In the genomic region with DNA sequence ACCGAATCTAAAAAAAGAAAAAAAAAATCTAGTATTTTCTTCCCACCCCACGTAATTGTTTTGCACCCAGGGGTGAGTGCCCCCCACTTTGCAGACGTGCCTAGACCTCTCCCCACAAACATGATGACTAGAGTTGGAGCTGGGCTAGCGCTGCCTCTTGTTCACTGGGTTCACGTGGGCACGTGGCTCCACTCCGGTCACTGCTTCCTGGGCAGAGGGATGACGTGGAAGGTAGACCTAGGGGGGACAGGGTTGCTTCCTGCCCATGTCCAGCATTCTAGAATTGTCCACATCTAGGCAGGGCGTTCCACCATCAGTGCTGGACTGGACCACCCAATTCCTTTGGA, we compare ENCODE assay signal across 8 cellular contexts. TPM values are rescaled to one million over a fixed set of nuclear protein-coding genes. Genes with fewer than 3 reads are reported as not detected.
DNase-seq lines count a peak whose midpoint lies in the region; ATAC-seq and TF ChIP-seq lines count a peak whose summit lies in the region.

No MANE protein-coding gene starts in this region.

- H3K14ac ChIP-seq in IMR-90 (replicated peaks; ENCODE audit: low read depth, low read length), result 0 out of 2 replicates have a peak overlapping the region, but pooled peaks have one; percentile 14

- H3K4me2 ChIP-seq in IMR-90 (ENCODE audit: low read depth, low read length), result peak overlapping the region; percentile 81; the same call in 1 of the 2 replicates

- POLR2A ChIA-PET in CD8-positive, alpha-beta memory T cell (lab: Charles Lee), result no interaction called here
- POLR2A ChIA-PET in IMR-90 (lab: Charles Lee; ENCODE audit: unreplicated experiment), result no interaction called here

- peak overlapping the region; percentile 58; the same call in 1 of the 2 replicates for H4K91ac ChIP-seq in IMR-90 (ENCODE audit: insufficient read depth, low read depth, low read length)

- no peak for TF ChIP-seq POLR2A in IMR-90 (IDR thresholded peaks at IDR 0.05; ENCODE audit: low read depth, low read length)

- peaks cover 10 to 17% (median 11%) of the 10 kb centered on the region in 3 donors for H3K4me1 Mint-ChIP-seq in CD8-positive, alpha-beta memory T cell
- H3K4me1 Mint-ChIP-seq in central memory CD8-positive, alpha-beta T cell, result peaks cover 14% of the 10 kb centered on the region

- peak overlapping the region; percentile 91 for H2AK9ac ChIP-seq in IMR-90 (replicated peaks; ENCODE audit: low read depth, low read length, poor library complexity)

- H3K4me1 ChIP-seq in CD8-positive, alpha-beta memory T cell (ENCODE audit: insufficient read depth, low read length), result peaks cover 15% of the 10 kb centered on the region
- peaks cover 24% of the 10 kb centered on the region for H3K4me1 ChIP-seq in IMR-90 (ENCODE audit: control insufficient read depth, insufficient read depth, low read length)
- peaks cover 22% of the 10 kb centered on the region for H3K4me1 ChIP-seq in neuron (ENCODE audit: insufficient read depth, low read length)

- H3K79me1 ChIP-seq in IMR-90 (ENCODE audit: low read depth in 1 of 2, low read length in 2 of 2), result peaks cover 17 to 34% of the 10 kb centered on the region in 2 experiments

- H2BK120ac ChIP-seq in IMR-90 (ENCODE audit: low read depth, low read length), result no peak overlapping the region

- 89% methylated on average over 5 of the region's 9 CpGs; no CpG with 5 or more reads in 1 of the 2 experiments for WGBS in IMR-90 (ENCODE audit: extremely low coverage in 2 of 2, insufficient read length in 1 of 2), 2 experiments

- peak overlapping the region; percentile 82 for H3K9ac ChIP-seq in IMR-90 (ENCODE audit: low read depth, low read length)

- no peak overlapping the region for H3K56ac ChIP-seq in IMR-90 (ENCODE audit: extremely low read depth, insufficient read depth, low read length)

- H3K4me3 Mint-ChIP-seq in CD8-positive, alpha-beta memory T cell, result peak overlapping the region; percentile 48 to 73 (median 63)
- no peak overlapping the region for H3K4me3 Mint-ChIP-seq in central memory CD8-positive, alpha-beta T cell

- peak overlapping the region; percentile 79 for H3K4ac ChIP-seq in IMR-90 (ENCODE audit: low read depth, low read length)

- CTCF ChIA-PET in CD8-positive, alpha-beta memory T cell (lab: Charles Lee), result interaction anchor here (1.3 to 1.5 kb wide), 3 partner anchors 12 to 318 kb away, joined by 3 to 5 read pairs (median 4); no protein-coding TSS in a partner anchor
- CTCF ChIA-PET in IMR-90 (lab: Yijun Ruan, JAX), result interaction anchor here (1.1 kb wide), 1 partner anchor 216 kb away, joined by 3 read pairs; no protein-coding TSS in a partner anchor

- no peak for ATAC-seq in IMR-90 (ENCODE audit: low read depth)
- no peak for ATAC-seq in central memory CD8-positive, alpha-beta T cell (replicated peaks; ENCODE audit: extremely low read depth, poor library complexity, severe bottlenecking)
- no peak for ATAC-seq in HG02588 (IDR thresholded peaks at IDR 0.05; ENCODE audit: unreplicated experiment)
- ATAC-seq in HG03439 (IDR thresholded peaks at IDR 0.05; ENCODE audit: unreplicated experiment), result no peak

- peak overlapping the region; percentile 57 to 89 for H4K8ac ChIP-seq in IMR-90 (ENCODE audit: low read depth in 2 of 2, low read length in 2 of 2)

- peak overlapping the region; percentile 27 for H2BK5ac ChIP-seq in IMR-90 (ENCODE audit: low read depth, low read length, poor library complexity, severe bottlenecking)

- H4K20me1 ChIP-seq in IMR-90 (ENCODE audit: insufficient read depth, low read length), result peaks cover 11% of the 10 kb centered on the region

- H3K27ac ChIP-seq in CD8-positive, alpha-beta memory T cell (ENCODE audit: low read depth, low read length), result no peak overlapping the region
- H3K27ac ChIP-seq in IMR-90 (ENCODE audit: insufficient read depth, low read length), result peak overlapping the region; percentile 96

- H3K36me3 ChIP-seq in CD8-positive, alpha-beta memory T cell (ENCODE audit: insufficient read depth, low read length), result no peaks in the 10 kb centered on the region
- peaks cover 8% of the 10 kb centered on the region for H3K36me3 ChIP-seq in IMR-90 (ENCODE audit: control insufficient read depth, insufficient read depth, low read length)
- H3K36me3 ChIP-seq in neuron (ENCODE audit: insufficient read depth, low read length), result peaks cover 10% of the 10 kb centered on the region

- H3K4me3 ChIP-seq in CD8-positive, alpha-beta memory T cell (ENCODE audit: low read length), result no peak overlapping the region
- no peak overlapping the region for H3K4me3 ChIP-seq in IMR-90 (ENCODE audit: insufficient read depth, low read depth, low read length)
- H3K4me3 ChIP-seq in neuron (ENCODE audit: low read length), result peak overlapping the region; percentile 58

- H2AFZ ChIP-seq in IMR-90 (replicated peaks; ENCODE audit: low read length, poor library complexity) (peak overlapping the region; percentile 90), neuron (ENCODE audit: low read depth, low read length) (no peak overlapping the region)

- H2BK20ac ChIP-seq in IMR-90 (ENCODE audit: low read depth, low read length), result no peak overlapping the region

- peaks cover 0 to 6% (median 0%) of the 10 kb centered on the region in 3 donors for H3K36me3 Mint-ChIP-seq in CD8-positive, alpha-beta memory T cell
- H3K36me3 Mint-ChIP-seq in central memory CD8-positive, alpha-beta T cell (ENCODE audit: insufficient read depth), result peaks cover 4% of the 10 kb centered on the region

- intact Hi-C loops in IMR-90 (cut with micrococcal nuclease), result no loop called here

- TF ChIP-seq CTCF in IMR-90 (conservative IDR thresholded peaks at IDR 0.05; ENCODE audit: low read depth, low read length), result no peak

- peaks cover 23% of the 10 kb centered on the region for H3K9me1 ChIP-seq in IMR-90 (ENCODE audit: insufficient read depth, low read length)

- H4K5ac ChIP-seq in IMR-90 (ENCODE audit: low read depth, low read length), result peak overlapping the region; percentile 50

- H3K9me3 Mint-ChIP-seq in CD8-positive, alpha-beta memory T cell, result no peaks in the 10 kb centered on the region
- H3K9me3 Mint-ChIP-seq in central memory CD8-positive, alpha-beta T cell, result no peaks in the 10 kb centered on the region

- H3K27ac Mint-ChIP-seq in CD8-positive, alpha-beta memory T cell, result peak overlapping the region in 1 of 8 donors; percentile 68
- H3K27ac Mint-ChIP-seq in central memory CD8-positive, alpha-beta T cell (ENCODE audit: low read depth), result peak overlapping the region; percentile 64

- H2AK5ac ChIP-seq in IMR-90 (ENCODE audit: low read depth, low read length), result peak overlapping the region; percentile 95

- no peaks in the 10 kb centered on the region for H3K9me3 ChIP-seq in CD8-positive, alpha-beta memory T cell (ENCODE audit: low read length)
- H3K9me3 ChIP-seq in IMR-90 (ENCODE audit: control insufficient read depth, insufficient read depth, low read length) (no peaks in the 10 kb centered on the region), neuron (ENCODE audit: low read length) (no peaks in the 10 kb centered on the region)

- no peak for DNase-seq in CD8-positive, alpha-beta memory T cell
- DNase-seq in IMR-90 (no peak), NCI-H2227 treated with DMSO at 0.1 percent for 48 hours (lab: John Stamatoyannopoulos, UW) (no peak), DMS 273 (lab: John Stamatoyannopoulos, UW; ENCODE audit: unreplicated experiment) (no peak)
- DNase-seq in central memory CD8-positive, alpha-beta T cell (ENCODE audit: low spot score in 2 of 2), result no peak

- H3K18ac ChIP-seq in IMR-90 (ENCODE audit: low read depth, low read length), result peak overlapping the region; percentile 28; the same call in 1 of the 2 replicates

- no TSS peak for BruUV-seq in IMR-90 (replicated peaks; lab: Mats Ljungman, UMichigan)

- H3K27me3 ChIP-seq in CD8-positive, alpha-beta memory T cell (ENCODE audit: insufficient read depth, low read length, poor library complexity, severe bottlenecking), result no peaks in the 10 kb centered on the region
- H3K27me3 ChIP-seq in IMR-90 (ENCODE audit: control insufficient read depth, insufficient read depth, low read length) (no peaks in the 10 kb centered on the region), neuron (ENCODE audit: insufficient read depth, low read length) (no peaks in the 10 kb centered on the region)

- peak overlapping the region; percentile 74; the same call in 1 of the 3 replicates for H2BK15ac ChIP-seq in IMR-90 (ENCODE audit: low read depth, low read length)

- peak overlapping the region; percentile 66; the same call in 1 of the 2 replicates for H3K23ac ChIP-seq in IMR-90 (ENCODE audit: low read depth, low read length)

- TF ChIP-seq RAD21 in IMR-90 (IDR thresholded peaks at IDR 0.05; ENCODE audit: low read length), result no peak

- in situ Hi-C loops in IMR-90 (cut with MboI; ENCODE audit: low sequenced_read_pairs), result no loop called here

- dilution Hi-C loops in IMR-90 (cut with HindIII; ENCODE audit: low sequenced_read_pairs, unreplicated experiment), result no loop called here

- no peaks in the 10 kb centered on the region for H3K27me3 Mint-ChIP-seq in CD8-positive, alpha-beta memory T cell
- no peaks in the 10 kb centered on the region for H3K27me3 Mint-ChIP-seq in central memory CD8-positive, alpha-beta T cell

TF ChIP-seq in IMR-90, 13 proteins besides CTCF, POLR2A, EP300 and RAD21 (continues in another document):
- no peak for TF ChIP-seq BHLHE40 (IDR thresholded peaks at IDR 0.05; ENCODE audit: low read depth, low read length)
- no peak for TF ChIP-seq CEBPB (IDR thresholded peaks at IDR 0.05; ENCODE audit: low read depth, low read length)
- TF ChIP-seq, protein P1, sequence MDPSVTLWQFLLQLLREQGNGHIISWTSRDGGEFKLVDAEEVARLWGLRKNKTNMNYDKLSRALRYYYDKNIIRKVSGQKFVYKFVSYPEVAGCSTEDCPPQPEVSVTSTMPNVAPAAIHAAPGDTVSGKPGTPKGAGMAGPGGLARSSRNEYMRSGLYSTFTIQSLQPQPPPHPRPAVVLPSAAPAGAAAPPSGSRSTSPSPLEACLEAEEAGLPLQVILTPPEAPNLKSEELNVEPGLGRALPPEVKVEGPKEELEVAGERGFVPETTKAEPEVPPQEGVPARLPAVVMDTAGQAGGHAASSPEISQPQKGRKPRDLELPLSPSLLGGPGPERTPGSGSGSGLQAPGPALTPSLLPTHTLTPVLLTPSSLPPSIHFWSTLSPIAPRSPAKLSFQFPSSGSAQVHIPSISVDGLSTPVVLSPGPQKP (IDR thresholded peaks at IDR 0.05; ENCODE audit: borderline replicate concordance, low read depth, low read length), result no peak
- TF ChIP-seq SMC3 (IDR thresholded peaks at IDR 0.05; ENCODE audit: low read depth, low read length), result no peak

RNA-seq across cellular contexts. Expression of a gene that starts 0.9 kb away (rescaled TPM):
- 10 to 100 TPM; 23.1 to 23.6 TPM for total RNA-seq in CD8-positive, alpha-beta memory T cell
- polyA plus RNA-seq in CD8-positive, alpha-beta memory T cell, result 10.1 TPM
- total RNA-seq in IMR-90 (2012; rRNA removed), result 22.2 and 25.8 TPM in 2 replicates
- polyA plus RNA-seq in IMR-90 (2012; rRNA removed), result 48.0 and 57.4 TPM in 2 replicates
- 52.2 and 59.2 TPM in 2 replicates for polyA plus RNA-seq in IMR-90 (2012; cell fraction: cytosol; rRNA removed)
- 33.9 and 73.0 TPM in 2 replicates for polyA plus RNA-seq in IMR-90 (2012; cell fraction: nucleus; rRNA removed; ENCODE audit: low replicate concordance)

RNA-seq across cellular contexts. Expression of a gene that starts 54.8 kb away (rescaled TPM):
- total RNA-seq in CD8-positive, alpha-beta memory T cell, result not detected
- polyA plus RNA-seq in CD8-positive, alpha-beta memory T cell, result not detected
- total RNA-seq in IMR-90 (2012; rRNA removed), result 1.9 and 2.2 TPM in 2 replicates
- polyA plus RNA-seq in IMR-90 (2012; rRNA removed), result 14.3 and 15.3 TPM in 2 replicates
- 9.6 and 12.3 TPM in 2 replicates for polyA plus RNA-seq in IMR-90 (2012; cell fraction: cytosol; rRNA removed)
- 5.9 and 15.2 TPM in 2 replicates for polyA plus RNA-seq in IMR-90 (2012; cell fraction: nucleus; rRNA removed; ENCODE audit: low replicate concordance)
